10 cellular contexts compared by ENCODE assay signal in genomic region chr7:128867842-128868623, GRCh38. TPM values are rescaled to one million over a fixed set of nuclear protein-coding genes. Genes with fewer than 3 reads are reported as not detected.
DNase-seq lines count a peak whose midpoint lies in the region; ATAC-seq and TF ChIP-seq lines count a peak whose summit lies in the region.
"Had no signal": no experiment of that assay in that cellular context is flagged by ENCODE, and none has a peak within 500 bp of the region (broad histone marks: within the 10 kb centered on the region; RNA-seq: fewer than 3 reads in every experiment).

No MANE protein-coding gene starts in this region.

- H3K27ac Mint-ChIP-seq in activated naive CD4-positive, alpha-beta T cell treated with anti-CD3 and anti-CD28 coated beads for 36 hours = no peak overlapping the region

- no peaks in the 10 kb centered on the region for H3K9me3 Mint-ChIP-seq in activated naive CD4-positive, alpha-beta T cell treated with anti-CD3 and anti-CD28 coated beads for 36 hours

- peaks cover 3% of the 10 kb centered on the region for H3K36me3 Mint-ChIP-seq in activated naive CD4-positive, alpha-beta T cell treated with anti-CD3 and anti-CD28 coated beads for 36 hours (ENCODE audit: low read depth)

- no peak overlapping the region for H3K4me3 ChIP-seq in Peyer's patch
- H3K4me3 ChIP-seq in iPS-15b (ENCODE audit: low read depth, low read length) = peak overlapping the region; percentile 55

- ATAC-seq in GM21529 (IDR thresholded peaks at IDR 0.05; ENCODE audit: unreplicated experiment) (no peak), HG03175 (IDR thresholded peaks at IDR 0.05; ENCODE audit: unreplicated experiment) (no peak)

- DNase-seq in COLO668 (lab: John Stamatoyannopoulos, UW; ENCODE audit: unreplicated experiment) = peak; percentile 86
- peak; percentile 18 for DNase-seq in NCI-H1092 (lab: John Stamatoyannopoulos, UW)
- peak in 2 of 3 donors; percentile 55 to 61 for DNase-seq in Peyer's patch
- DNase-seq in activated naive CD4-positive, alpha-beta T cell treated with anti-CD3 and anti-CD28 coated beads for 36 hours = no peak
- no peak for DNase-seq in NCI-H226

- peaks cover 0 to 32% (median 10%) of the 10 kb centered on the region in 4 donors for H3K4me1 ChIP-seq in Peyer's patch
- H3K4me1 ChIP-seq in iPS-15b (ENCODE audit: control insufficient read depth, insufficient read depth, low read length) = peaks cover 13% of the 10 kb centered on the region

- CTCF ChIA-PET in activated naive CD4-positive, alpha-beta T cell treated with anti-CD3 and anti-CD28 coated beads for 36 hours (lab: Charles Lee) = interaction anchor here (1.2 to 3.2 kb wide), 2 partner anchors 16 to 224 kb away, joined by 3 to 12 read pairs; no protein-coding TSS in a partner anchor

- intact Hi-C loops in activated naive CD4-positive, alpha-beta T cell treated with anti-CD3 and anti-CD28 coated beads for 36 hours (cut with micrococcal nuclease) = no loop called here

- H3K27me3 ChIP-seq in Peyer's patch = no peaks in the 10 kb centered on the region
- peaks cover 26% of the 10 kb centered on the region for H3K27me3 ChIP-seq in iPS-15b (ENCODE audit: control insufficient read depth, insufficient read depth, low read length)

- peaks cover 14% of the 10 kb centered on the region for H3K4me1 Mint-ChIP-seq in activated naive CD4-positive, alpha-beta T cell treated with anti-CD3 and anti-CD28 coated beads for 36 hours (ENCODE audit: low read depth)

- H3K4me3 Mint-ChIP-seq in activated naive CD4-positive, alpha-beta T cell treated with anti-CD3 and anti-CD28 coated beads for 36 hours = no peak overlapping the region

- no peak overlapping the region for H3K27ac ChIP-seq in Peyer's patch
- H3K27ac ChIP-seq: KMS-11, thoracic aorta had no signal

- H3K9ac ChIP-seq in iPS-15b (ENCODE audit: low read depth, low read length) = no peak overlapping the region
- H3K9ac ChIP-seq: KMS-11 had no signal

- H3K27me3 Mint-ChIP-seq in activated naive CD4-positive, alpha-beta T cell treated with anti-CD3 and anti-CD28 coated beads for 36 hours (ENCODE audit: low read depth) = peaks cover 9% of the 10 kb centered on the region

- H3K36me3 ChIP-seq in Peyer's patch (peaks cover 0 to 14% (median 0%) of the 10 kb centered on the region in 3 donors), iPS-15b (ENCODE audit: control insufficient read depth, insufficient read depth, low read length) (peaks cover 13% of the 10 kb centered on the region)

- no peak for TF ChIP-seq POLR2A in Peyer's patch (IDR thresholded peaks at IDR 0.05)

- no peak for TF ChIP-seq CTCF in Peyer's patch (IDR thresholded peaks at IDR 0.05)

- no peaks in the 10 kb centered on the region for H3K9me3 ChIP-seq in Peyer's patch
- H3K9me3 ChIP-seq in iPS-15b (ENCODE audit: control insufficient read depth, insufficient read depth, low read length) = no peaks in the 10 kb centered on the region
- H3K9me3 ChIP-seq: thoracic aorta had no signal

RNA-seq across cellular contexts. Expression of gene ATP6V1F, which starts 5.4 kb away (rescaled TPM):
- 10 to 100 TPM; 71.3 to 88.3 (median 84.6) TPM for total RNA-seq in Peyer's patch
- 100 to 1,000 TPM; 129 to 142 TPM for total RNA-seq in activated naive CD4-positive, alpha-beta T cell treated with anti-CD3 and anti-CD28 coated beads for 36 hours

RNA-seq across cellular contexts. Expression of gene FLNC, which starts 37.8 kb away (rescaled TPM):
- 10 to 100 TPM in 1 of 4 donors, 1 to 10 TPM in 3; 4.2 to 23.1 (median 6.5) TPM for total RNA-seq in Peyer's patch
- total RNA-seq in activated naive CD4-positive, alpha-beta T cell treated with anti-CD3 and anti-CD28 coated beads for 36 hours = under 1 TPM; 0.02 to 0.05 TPM

RNA-seq across cellular contexts. Expression of gene KCP, which starts 42.5 kb away (rescaled TPM):
- total RNA-seq in Peyer's patch = 10 to 100 TPM in 1 of 4 donors, 1 to 10 TPM in 3; 3.3 to 14.1 (median 6.7) TPM
- total RNA-seq in activated naive CD4-positive, alpha-beta T cell treated with anti-CD3 and anti-CD28 coated beads for 36 hours = not detected

Comparison
In these comparisons a context has a peak if more than half of its experiments do, and no peak if none do; other contexts are left out.
1. DNase-seq: peak in COLO668 (single experiment), NCI-H1092 (single experiment) and Peyer's patch (2 of 3); none in activated naive CD4-positive, alpha-beta T cell treated with anti-CD3 and anti-CD28 coated beads for 36 hours (single experiment) and NCI-H226 (single experiment).
2. RNA of gene FLNC, which starts 37.8 kb away (total RNA-seq): 4.2 to 23.1 TPM in Peyer's patch; 0.02 to 0.05 TPM in activated naive CD4-positive, alpha-beta T cell treated with anti-CD3 and anti-CD28 coated beads for 36 hours; every median in the first group is over 4 times any median in the second.
3. RNA of gene KCP, which starts 42.5 kb away (total RNA-seq): 3.3 to 14.1 TPM in Peyer's patch; not detected in activated naive CD4-positive, alpha-beta T cell treated with anti-CD3 and anti-CD28 coated beads for 36 hours; every median in the first group is over 4 times any median in the second.